ENCODE assay signal across 29 cellular contexts in the genomic region with DNA sequence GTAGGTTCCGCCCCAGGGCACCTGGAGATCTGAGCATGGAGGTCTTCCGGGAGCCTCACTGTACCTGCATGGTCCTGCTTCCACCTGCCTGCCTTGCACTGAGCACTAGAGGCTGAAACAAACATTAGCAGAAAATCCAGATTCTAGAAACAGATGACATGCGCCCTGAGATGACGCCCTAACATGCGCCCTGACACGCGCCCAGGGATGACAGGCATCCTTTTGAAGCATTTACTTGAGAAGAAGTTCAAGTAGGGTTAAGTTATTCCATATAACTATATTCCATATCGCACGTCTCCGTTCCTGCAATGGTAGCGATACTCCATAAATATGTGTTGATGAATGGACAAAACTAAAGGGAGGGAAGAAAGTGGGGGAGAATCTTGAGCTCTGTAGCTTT. TPM values are rescaled to one million over a fixed set of nuclear protein-coding genes. Genes with fewer than 3 reads are reported as not detected.
"Had no signal": no experiment of that assay in that cellular context is flagged by ENCODE, and none has a peak within 500 bp of the region (broad histone marks: within the 10 kb centered on the region; RNA-seq: fewer than 3 reads in every experiment).

No MANE protein-coding gene starts in this region.

- H3K27ac Mint-ChIP-seq: naive thymus-derived CD4-positive, alpha-beta T cell; natural killer cell; nephron; neural progenitor cell; progenitor cell of endocrine pancreas; stimulated activated effector memory CD8-positive, alpha-beta T cell treated with anti-CD3 and anti-CD28 coated beads, Interleukin-12 subunit alpha, Interleukin-12 subunit beta, amount 100 ng/mL, for 72 hours; stimulated activated naive B cell treated with anti-CD40 and anti-IgM and Interleukin-4, amounts not matched to agents 10 μg/mL and 1 μg/mL and 100 μg/mL, for 72 hours; stimulated activated naive CD8-positive, alpha-beta T cell treated with anti-CD3 and anti-CD28 coated beads, Interleukin-15, Interleukin-2, amounts not matched to agents 100 ng/mL and 50 ng/mL, for 24 hours; type B pancreatic cell had no signal

- H3K79me2 ChIP-seq: parathyroid adenoma had no signal

- H3K27me3 ChIP-seq: neural progenitor cell, ovary, right lobe of liver, sigmoid colon, thyroid gland, vagina had no signal

- DNase-seq: naive thymus-derived CD4-positive, alpha-beta T cell; natural killer cell; occipital lobe; ovary; posterior cingulate gyrus; psoas muscle; right cardiac atrium; right lobe of liver; sigmoid colon; stimulated activated CD4-positive, alpha-beta T cell treated with anti-CD3 and anti-CD28 coated beads, Interleukin-15, amount 100 ng/mL, for 24 hours; stimulated activated CD4-positive, alpha-beta T cell treated with anti-CD3 and anti-CD28 coated beads, Interleukin-2, amount 100 ng/mL, for 24 hours; stimulated activated CD4-positive, alpha-beta T cell treated with anti-CD3 and anti-CD28 coated beads, Interleukin-2, amount 100 ng/mL, for 48 hours; stimulated activated CD4-positive, alpha-beta T cell treated with anti-CD3 and anti-CD28 coated beads, Interleukin-4, amount 100 ng/mL, for 24 hours; stimulated activated naive B cell treated with anti-CD40 and anti-IgM and Interleukin-4, amounts not matched to agents 10 μg/mL and 1 μg/mL and 100 μg/mL, for 72 hours; stimulated activated naive CD4-positive, alpha-beta T cell treated with Interleukin-2 at 50 U/mL for 16 hours; thyroid gland had no signal

- H3K4me2 ChIP-seq: neural progenitor cell had no signal

- H3K27ac ChIP-seq: neural progenitor cell, ovary, parathyroid adenoma, psoas muscle, right lobe of liver, sigmoid colon, thoracic aorta, thyroid gland, tibial nerve, vagina had no signal

- H3K9ac ChIP-seq: neural progenitor cell, parathyroid adenoma had no signal

- H2AFZ ChIP-seq: neural progenitor cell, parathyroid adenoma had no signal

- ATAC-seq: naive thymus-derived CD4-positive, alpha-beta T cell; natural killer cell; right cardiac atrium; right lobe of liver; stimulated activated effector memory CD8-positive, alpha-beta T cell treated with anti-CD3 and anti-CD28 coated beads, Interleukin-12 subunit alpha, Interleukin-12 subunit beta, amount 100 ng/mL, for 72 hours; stimulated activated naive B cell treated with anti-CD40 and anti-IgM and Interleukin-4, amounts not matched to agents 10 μg/mL and 1 μg/mL and 100 μg/mL, for 72 hours had no signal

- H3K9me3 ChIP-seq: ovary, thyroid gland, vagina had no signal

- H3K9me3 Mint-ChIP-seq: type B pancreatic cell had no signal

- H3K4me1 Mint-ChIP-seq: naive thymus-derived CD4-positive, alpha-beta T cell; natural killer cell; nephron; neural progenitor cell; stimulated activated effector memory CD8-positive, alpha-beta T cell treated with anti-CD3 and anti-CD28 coated beads, Interleukin-12 subunit alpha, Interleukin-12 subunit beta, amount 100 ng/mL, for 72 hours; stimulated activated naive B cell treated with anti-CD40 and anti-IgM and Interleukin-4, amounts not matched to agents 10 μg/mL and 1 μg/mL and 100 μg/mL, for 72 hours had no signal

- H3K4me3 ChIP-seq: neural progenitor cell, ovary, psoas muscle, right lobe of liver, sigmoid colon, thoracic aorta, thyroid gland, tibial nerve, vagina had no signal

- H3K36me3 Mint-ChIP-seq: natural killer cell; stimulated activated effector memory CD8-positive, alpha-beta T cell treated with anti-CD3 and anti-CD28 coated beads, Interleukin-12 subunit alpha, Interleukin-12 subunit beta, amount 100 ng/mL, for 72 hours; type B pancreatic cell had no signal

- H3K36me3 ChIP-seq: neural progenitor cell, ovary, right lobe of liver, sigmoid colon, thoracic aorta, thyroid gland, tibial nerve, vagina had no signal

- FAIRE-seq: small intestine, urothelium cell line had no signal

- H3K4me1 ChIP-seq: neural progenitor cell, parathyroid adenoma, psoas muscle, right lobe of liver, sigmoid colon, thyroid gland, tibial nerve, vagina had no signal

- H3K4me3 Mint-ChIP-seq: naive thymus-derived CD4-positive, alpha-beta T cell; natural killer cell; nephron; neural progenitor cell; stimulated activated effector memory CD8-positive, alpha-beta T cell treated with anti-CD3 and anti-CD28 coated beads, Interleukin-12 subunit alpha, Interleukin-12 subunit beta, amount 100 ng/mL, for 72 hours; stimulated activated naive B cell treated with anti-CD40 and anti-IgM and Interleukin-4, amounts not matched to agents 10 μg/mL and 1 μg/mL and 100 μg/mL, for 72 hours; stimulated activated naive CD8-positive, alpha-beta T cell treated with anti-CD3 and anti-CD28 coated beads, Interleukin-15, Interleukin-2, amounts not matched to agents 100 ng/mL and 50 ng/mL, for 24 hours; type B pancreatic cell had no signal

RNA-seq across cellular contexts. Expression of a gene that starts 13.7 kb away (rescaled TPM):
- total RNA-seq: naive thymus-derived CD4-positive, alpha-beta T cell; osteoblast; vagina had no signal
- polyA plus RNA-seq: naive thymus-derived CD4-positive, alpha-beta T cell had no signal
